2 cellular contexts compared by ENCODE assay signal in genomic region chr10:71845410-71846406, GRCh38.
TF ChIP-seq lines count a peak whose summit lies in the region.

No MANE protein-coding gene starts in this region.

TF ChIP-seq in GM12878, 131 proteins besides CTCF, POLR2A, EP300 and RAD21 (continued from another document):
- TF ChIP-seq CEBPZ (IDR thresholded peaks at IDR 0.05; ENCODE audit: low read depth, low read length) (no peak), ASH2L (IDR thresholded peaks at IDR 0.05; ENCODE audit: borderline replicate concordance, low read depth) (no peak), NFXL1 (IDR thresholded peaks at IDR 0.05; ENCODE audit: borderline replicate concordance) (no peak), IRF3 (IDR thresholded peaks at IDR 0.05) (no peak), CHD4 (IDR thresholded peaks at IDR 0.05) (no peak)
TF ChIP-seq in GM12878: peak in this region for 0.

TF ChIP-seq in WTC11, 78 proteins besides CTCF, POLR2A, EP300 and RAD21 (continued from another document):
- TF ChIP-seq ARID4B (CRISPR knock-in tag; IDR thresholded peaks at IDR 0.05; ENCODE audit: borderline replicate concordance), result no peak
- no peak for TF ChIP-seq FOXK1 (CRISPR knock-in tag; IDR thresholded peaks at IDR 0.05)
- no peak for TF ChIP-seq AFF4 (CRISPR knock-in tag; IDR thresholded peaks at IDR 0.05; ENCODE audit: borderline replicate concordance)
- TF ChIP-seq NR1H2 (CRISPR knock-in tag; IDR thresholded peaks at IDR 0.05), result no peak
- TF ChIP-seq GABPB1 (CRISPR knock-in tag; IDR thresholded peaks at IDR 0.05), result no peak
- TF ChIP-seq FOXP1 (CRISPR knock-in tag; IDR thresholded peaks at IDR 0.05; ENCODE audit: borderline replicate concordance), result no peak
- TF ChIP-seq ZNF317 (CRISPR knock-in tag; IDR thresholded peaks at IDR 0.05; ENCODE audit: borderline replicate concordance, low read depth), result no peak
- no peak for TF ChIP-seq ZNF671 (CRISPR knock-in tag; IDR thresholded peaks at IDR 0.05)
- TF ChIP-seq CBFB (CRISPR knock-in tag; IDR thresholded peaks at IDR 0.05; ENCODE audit: low read depth), result no peak
